Comparison of ENCODE assay signal across 24 cellular contexts in the genomic region with DNA sequence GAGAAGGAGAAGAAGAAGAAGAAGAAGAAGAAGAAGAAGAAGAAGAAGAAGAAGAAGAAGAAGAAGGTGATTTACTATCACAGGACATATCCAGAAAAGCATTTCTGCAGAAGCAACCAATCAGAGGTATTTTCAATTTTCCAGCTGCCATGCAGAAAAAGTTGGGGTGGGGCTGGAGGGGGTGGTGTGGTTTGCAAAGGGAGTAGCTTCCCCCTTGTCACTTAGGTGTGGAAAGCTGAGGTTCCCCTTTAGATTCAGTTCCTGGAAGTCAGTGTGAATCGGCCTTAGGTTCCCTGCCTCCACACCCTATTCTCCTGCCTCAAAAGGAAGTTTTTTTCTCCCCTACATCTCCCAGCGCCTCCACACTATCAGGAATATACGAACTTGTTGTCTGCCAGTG.
"Had no signal": no experiment of that assay in that cellular context is flagged by ENCODE, and none has a peak within 500 bp of the region (broad histone marks: within the 10 kb centered on the region; RNA-seq: fewer than 3 reads in every experiment).

No MANE protein-coding gene starts in this region.

- H3K36me3 Mint-ChIP-seq: activated naive CD4-positive, alpha-beta T cell treated with anti-CD3 and anti-CD28 coated beads, Interleukin-2, amount 50 U/mL, for 24 hours; immature natural killer cell; naive B cell; neural progenitor cell had no signal

- H3K27me3 Mint-ChIP-seq: central memory CD8-positive, alpha-beta T cell; naive B cell had no signal

- H3K4me1 Mint-ChIP-seq: activated naive CD4-positive, alpha-beta T cell treated with anti-CD3 and anti-CD28 coated beads, Interleukin-2, amount 50 U/mL, for 24 hours; central memory CD8-positive, alpha-beta T cell; immature natural killer cell; naive B cell; neural progenitor cell had no signal

- H3K4me1 ChIP-seq: ascending aorta, heart right ventricle, neural progenitor cell, prostate gland, right atrium auricular region, upper lobe of right lung had no signal

- H3K4me3 ChIP-seq: ascending aorta, coronary artery, heart right ventricle, neural progenitor cell, prostate gland, right atrium auricular region, upper lobe of right lung had no signal

- ATAC-seq: activated T-cell treated with anti-CD3 and anti-CD28 coated beads, Interleukin-2, amount 50 U/mL, for 72 hours; heart right ventricle; left ventricle myocardium superior; upper lobe of right lung had no signal

- H3K27ac ChIP-seq: ascending aorta, coronary artery, heart right ventricle, neural progenitor cell, prostate gland, right atrium auricular region, upper lobe of right lung, VCaP had no signal

- H3K36me3 ChIP-seq: ascending aorta, heart right ventricle, neural progenitor cell, prostate gland, right atrium auricular region, upper lobe of right lung had no signal

- H3K27ac Mint-ChIP-seq: activated naive CD4-positive, alpha-beta T cell treated with anti-CD3 and anti-CD28 coated beads, Interleukin-2, amount 50 U/mL, for 24 hours; activated T-cell treated with anti-CD3 and anti-CD28 coated beads, Interleukin-2, amount 50 U/mL, for 72 hours; immature natural killer cell; neural progenitor cell had no signal

- H3K27me3 ChIP-seq: ascending aorta, heart right ventricle, neural progenitor cell, right atrium auricular region, upper lobe of right lung had no signal

- H3K9me3 Mint-ChIP-seq: neural progenitor cell had no signal

- H3K9me3 ChIP-seq: ascending aorta, heart right ventricle, prostate gland, right atrium auricular region, upper lobe of right lung had no signal

- DNase-seq: activated CD4-positive, alpha-beta T cell treated with anti-CD3 and anti-CD28 coated beads, Interleukin-2, amount 50 U/mL, for 1 hour; activated CD4-positive, CD25-positive, alpha-beta regulatory T cell treated with anti-CD3 and anti-CD28 coated beads, Interleukin-2, amount 50 U/mL, for 72 hours; activated CD8-positive, alpha-beta memory T cell treated with anti-CD3 and anti-CD28 coated beads for 24 hours; activated gamma-delta T cell; activated T-cell treated with anti-CD3 and anti-CD28 coated beads, Interleukin-2, amount 50 U/mL, for 72 hours; foreskin melanocyte; heart right ventricle; immature natural killer cell; kidney glomerular epithelial cell; left ventricle myocardium superior; naive B cell; stimulated activated CD4-positive, alpha-beta T cell treated with anti-CD3 and anti-CD28 coated beads, Interleukin-12 subunit alpha, Interleukin-12 subunit beta, amount 100 ng/mL, for 4 hours; stimulated activated CD4-positive, alpha-beta T cell treated with anti-CD3 and anti-CD28 coated beads, Interleukin-1b, Interleukin-23, amount 100 ng/mL, for 48 hours; stimulated activated CD8-positive, alpha-beta memory T cell treated with anti-CD3 and anti-CD28 coated beads, Interleukin-4, amount 100 ng/mL, for 48 hours; stimulated activated naive CD4-positive, alpha-beta T cell; upper lobe of right lung had no signal

- H3K4me3 Mint-ChIP-seq: activated naive CD4-positive, alpha-beta T cell treated with anti-CD3 and anti-CD28 coated beads, Interleukin-2, amount 50 U/mL, for 24 hours; activated T-cell treated with anti-CD3 and anti-CD28 coated beads, Interleukin-2, amount 50 U/mL, for 72 hours; central memory CD8-positive, alpha-beta T cell; immature natural killer cell; neural progenitor cell had no signal

- H3K9ac ChIP-seq: neural progenitor cell had no signal
